ENCODE assay signal across 21 cellular contexts in the genomic region with DNA sequence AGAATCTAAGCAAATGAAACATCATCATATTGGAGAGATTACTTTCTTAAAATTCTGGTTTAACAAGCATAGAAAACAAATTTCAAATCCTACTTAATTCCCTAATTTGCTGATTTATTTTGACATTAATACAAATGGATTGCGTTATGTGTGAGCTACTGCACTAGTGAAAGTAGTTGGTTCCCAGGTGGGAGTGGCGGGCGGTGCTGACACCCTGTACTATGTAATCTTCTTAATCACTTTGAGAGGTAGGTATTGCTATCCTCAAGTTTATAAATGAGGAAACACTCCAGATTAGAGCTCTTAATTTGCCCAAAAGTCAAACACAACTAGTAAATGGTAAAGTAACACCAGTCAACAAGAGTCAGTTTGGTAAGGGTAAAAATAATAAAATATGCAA.
"Had no signal": no experiment of that assay in that cellular context is flagged by ENCODE, and none has a peak within 500 bp of the region (broad histone marks: within the 10 kb centered on the region; RNA-seq: fewer than 3 reads in every experiment).

No MANE protein-coding gene starts in this region.

- H3K4me3 ChIP-seq: K562, SJCRH30 had no signal

- H3K9ac ChIP-seq: KMS-11 had no signal

- H3K36me3 ChIP-seq: SJCRH30 had no signal

- H3K27me3 ChIP-seq: SJCRH30 had no signal

- H3K9me3 Mint-ChIP-seq: IgD-negative memory B cell had no signal

- H3K9me3 ChIP-seq: SJCRH30 had no signal

- H3K27ac ChIP-seq: KMS-11, RWPE1, SJCRH30 had no signal

- H3K4me2 ChIP-seq: KMS-11 had no signal

- H3K36me3 Mint-ChIP-seq: IgD-negative memory B cell had no signal

- H3K4me3 Mint-ChIP-seq: IgD-negative memory B cell had no signal

- H3K27ac Mint-ChIP-seq: IgD-negative memory B cell had no signal

- H3K4me1 ChIP-seq: SJCRH30 had no signal

- ATAC-seq: K562, Panc1, PC-3, SK-N-SH treated with all-trans-retinoic acid at 6 μM for 48 hours had no signal

- DNase-seq: Kasumi-1, MM.1S, NCI-H1092 treated with DMSO at 0.1 percent for 48 hours, NCI-H1436, NCI-H187, NCI-H2029, NCI-H2081 treated with DMSO at 0.1 percent for 48 hours, NCI-H2171, NCI-H226, NCI-H446, NCI-H510A, NCI-H524 treated with DMSO at 0.1 percent for 48 hours, PC-3, SHP77 treated with DMSO at 0.1 percent for 48 hours, SJCRH30 had no signal
